ENCODE assay signal across 8 cellular contexts in the genomic region with DNA sequence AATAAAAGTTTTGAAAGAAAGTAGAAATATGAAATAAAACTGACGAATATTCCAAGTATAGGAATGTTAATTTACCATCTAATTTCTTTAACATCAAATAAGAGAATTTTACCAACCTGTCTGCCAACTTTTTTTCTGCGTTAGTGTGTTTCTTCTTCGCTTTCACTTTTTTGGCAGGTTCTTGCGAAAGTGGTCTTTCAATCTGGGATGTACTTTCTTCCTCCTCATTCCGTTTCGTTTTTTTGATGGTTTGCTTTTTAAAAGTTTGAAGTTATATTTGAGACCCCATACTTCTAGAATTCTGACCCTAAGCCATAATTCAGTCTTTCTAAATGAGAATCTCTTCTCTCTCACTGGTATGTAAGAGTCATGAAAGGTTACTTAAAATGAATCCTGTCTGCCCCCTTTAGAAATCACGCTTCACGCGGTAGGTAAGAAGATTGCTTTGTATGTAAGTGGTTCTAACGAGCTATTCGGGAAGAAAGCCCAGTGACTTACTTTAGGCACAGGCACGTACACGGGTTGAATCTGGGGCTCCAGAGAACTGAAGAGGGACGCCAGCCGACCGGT. TPM values are rescaled to one million over a fixed set of nuclear protein-coding genes. Genes with fewer than 3 reads are reported as not detected.
A peak's percentile ranks its signal among the peaks of the same experiment; 100 is the strongest.
DNase-seq lines count a peak whose midpoint lies in the region; ATAC-seq and TF ChIP-seq lines count a peak whose summit lies in the region.

No MANE protein-coding gene starts in this region.

- H3K9me3 Mint-ChIP-seq in CD14-positive monocyte (peaks cover 0 to 5% (median 0%) of the 10 kb centered on the region in 7 donors), endodermal cell (no peaks in the 10 kb centered on the region), nephron (no peaks in the 10 kb centered on the region)

- TF ChIP-seq CTCF in CD14-positive monocyte (IDR thresholded peaks at IDR 0.05) (no peak), endodermal cell (conservative IDR thresholded peaks at IDR 0.05) (no peak), nephron (IDR thresholded peaks at IDR 0.05; ENCODE audit: unreplicated experiment in 3 of 3) (no peak)

- peak overlapping the region; percentile 2 for H3K27ac ChIP-seq in endodermal cell (ENCODE audit: low read depth, low read length)

- H3K27me3 ChIP-seq in endodermal cell (ENCODE audit: control insufficient read depth, insufficient read depth, low read length, poor library complexity, severe bottlenecking), result no peaks in the 10 kb centered on the region

- H3K36me3 ChIP-seq in endodermal cell (ENCODE audit: control insufficient read depth, insufficient read depth, low read length), result peaks cover 33% of the 10 kb centered on the region

- peak; percentile 30 for ATAC-seq in GM19023 (IDR thresholded peaks at IDR 0.05; ENCODE audit: unreplicated experiment)
- peak; percentile 39 for ATAC-seq in HG03280 (IDR thresholded peaks at IDR 0.05; ENCODE audit: unreplicated experiment)

- DNase-seq in CD14-positive monocyte (ENCODE audit: low spot score) (no peak), SK-MEL-5 (ENCODE audit: low read depth, low spot score) (peak; percentile 46), endodermal cell (no peak), T1000 (lab: John Stamatoyannopoulos, UW) (no peak), KBM-7 (no peak)

- H3K9me3 ChIP-seq in endodermal cell (ENCODE audit: control insufficient read depth, low read length), result no peaks in the 10 kb centered on the region

- WGBS in endodermal cell (ENCODE audit: insufficient coverage in 1 of 2, insufficient read length in 1 of 2), 2 experiments, result 18 to 20% methylated on average over 9 to 16 of the region's 16 CpGs

- H3K27ac Mint-ChIP-seq in CD14-positive monocyte, result peak overlapping the region; percentile 97 to 99 (median 99)
- peak overlapping the region; percentile 97 for H3K27ac Mint-ChIP-seq in endodermal cell
- peak overlapping the region; percentile 94 to 99 (median 98) for H3K27ac Mint-ChIP-seq in nephron

- H3K4me3 ChIP-seq in endodermal cell (ENCODE audit: low read length), result peak overlapping the region; percentile 91

- H3K4me3 Mint-ChIP-seq in CD14-positive monocyte (peak overlapping the region; percentile 99 to 100), endodermal cell (peak overlapping the region; percentile 88), nephron (peak overlapping the region; percentile 93 to 98 (median 98))

- peaks cover 12% of the 10 kb centered on the region for H3K4me1 Mint-ChIP-seq in CD14-positive monocyte
- H3K4me1 Mint-ChIP-seq in endodermal cell, result peaks cover 6% of the 10 kb centered on the region
- H3K4me1 Mint-ChIP-seq in nephron, result peaks cover 21% of the 10 kb centered on the region

- intact Hi-C loops in CD14-positive monocyte (cut with micrococcal nuclease), result loop anchor here (5.0 kb wide), 2 partner anchors 33 to 167 kb away; partner anchors contain the start of genes ARID4B (in 1 of the 2), GGPS1 (in 1 of the 2) and TOMM20 (in 1 of the 2)

- H3K9ac ChIP-seq in endodermal cell (ENCODE audit: extremely low read depth, low read length, poor library complexity, severe bottlenecking), result peak overlapping the region; percentile 79

- H3K27me3 Mint-ChIP-seq in CD14-positive monocyte (ENCODE audit: low read depth in 3 of 3) (no peaks in the 10 kb centered on the region), endodermal cell (ENCODE audit: insufficient read depth) (no peaks in the 10 kb centered on the region), nephron (ENCODE audit: low read depth) (no peaks in the 10 kb centered on the region)

- no peaks in the 10 kb centered on the region for H3K4me1 ChIP-seq in endodermal cell (ENCODE audit: control insufficient read depth, insufficient read depth, low read length)

- in situ Hi-C loops in SK-MEL-5 (cut with HindIII; ENCODE audit: low pct_unique_long_range_greater_than_20kb, low sequenced_read_pairs), result no loop called here
- in situ Hi-C loops in KBM-7 (cut with MboI; ENCODE audit: low pct_unique_long_range_greater_than_20kb, low sequenced_read_pairs), result no loop called here

- H3K36me3 Mint-ChIP-seq in CD14-positive monocyte, result peaks cover 4 to 17% of the 10 kb centered on the region in 2 donors
- H3K36me3 Mint-ChIP-seq in endodermal cell (ENCODE audit: low read depth), result peaks cover 22% of the 10 kb centered on the region
- H3K36me3 Mint-ChIP-seq in nephron (ENCODE audit: low read depth), result peaks cover 13% of the 10 kb centered on the region

RNA-seq across cellular contexts. Expression of gene RBM34, which starts 0.6 kb away (rescaled TPM):
- 10 to 100 TPM; 20.5 to 25.7 TPM for polyA plus RNA-seq in CD14-positive monocyte
- 61.8 and 65.4 TPM in 2 replicates for total RNA-seq in SK-MEL-5 (2014; rRNA removed; shearing (Covaris generic))
- polyA plus RNA-seq in SK-MEL-5 (2015; cell fraction: cytosol; rRNA removed), result 37.5 and 46.3 TPM in 2 replicates
- 50.5 and 64.2 TPM in 2 replicates for polyA plus RNA-seq in SK-MEL-5 (2015; cell fraction: nucleus; rRNA removed)
- 100 to 1,000 TPM; 104 to 127 TPM for total RNA-seq in endodermal cell
- 60.1 TPM for polyA plus RNA-seq in endodermal cell (2013, experiment 1 of 2)
- polyA plus RNA-seq in endodermal cell (2013, experiment 2 of 2), result 61.4 TPM

RNA-seq across cellular contexts. Expression of gene TOMM20, which starts 31.8 kb away (rescaled TPM):
- 10 to 100 TPM; 31.5 to 34.8 TPM for polyA plus RNA-seq in CD14-positive monocyte
- total RNA-seq in SK-MEL-5 (2014; rRNA removed; shearing (Covaris generic)), result 110 and 117 TPM in 2 replicates
- 151 and 195 TPM in 2 replicates for polyA plus RNA-seq in SK-MEL-5 (2015; cell fraction: cytosol; rRNA removed)
- 52.3 and 76.4 TPM in 2 replicates for polyA plus RNA-seq in SK-MEL-5 (2015; cell fraction: nucleus; rRNA removed)
- 100 to 1,000 TPM; 237 to 252 TPM for total RNA-seq in endodermal cell
- polyA plus RNA-seq in endodermal cell (2013, experiment 1 of 2), result 237 TPM
- 220 TPM for polyA plus RNA-seq in endodermal cell (2013, experiment 2 of 2)
